Comparison of ENCODE assay signal across 18 cellular contexts in genomic region chr11:104891135-104891534, GRCh38. TPM values are rescaled to one million over a fixed set of nuclear protein-coding genes. Genes with fewer than 3 reads are reported as not detected.
"Had no signal": no experiment of that assay in that cellular context is flagged by ENCODE, and none has a peak within 500 bp of the region (broad histone marks: within the 10 kb centered on the region; RNA-seq: fewer than 3 reads in every experiment).

No MANE protein-coding gene starts in this region.

- H3K4me3 ChIP-seq: adrenal gland, body of pancreas, heart left ventricle, testis had no signal

- H3K27me3 ChIP-seq: adrenal gland, body of pancreas, heart left ventricle, testis had no signal

- DNase-seq: activated CD4-positive, alpha-beta T cell treated with anti-CD3 and anti-CD28 coated beads, Interleukin-2, amount 50 U/mL, for 1 hour; activated naive CD4-positive, alpha-beta T cell treated with anti-CD3 and anti-CD28 coated beads, Interleukin-2, amount 50 U/mL, for 16 hours; activated T-cell treated with anti-CD3 and anti-CD28 coated beads for 4 hours; adrenal gland; body of pancreas; erythroblast; heart left ventricle; stimulated activated CD4-positive, alpha-beta T cell treated with anti-CD3 and anti-CD28 coated beads, Interleukin-15, amount 100 ng/mL, for 24 hours; stimulated activated CD4-positive, alpha-beta T cell treated with anti-CD3 and anti-CD28 coated beads, Interleukin-4, amount 100 ng/mL, for 24 hours; T-helper 2 cell; testis had no signal

- H3K4me1 ChIP-seq: body of pancreas, testis had no signal

- H3K4me3 Mint-ChIP-seq: activated T-helper 17 cell treated with anti-CD3 and anti-CD28 coated beads, Interleukin-2, amount 50 U/mL, for 72 hours; central memory CD8-positive, alpha-beta T cell; stimulated activated naive CD8-positive, alpha-beta T cell treated with anti-CD3 and anti-CD28 coated beads, Interleukin-15, Interleukin-2, amounts not matched to agents 100 ng/mL and 50 ng/mL, for 24 hours had no signal

- ATAC-seq: activated T-helper 17 cell treated with anti-CD3 and anti-CD28 coated beads, Interleukin-2, amount 50 U/mL, for 72 hours; body of pancreas; heart left ventricle had no signal

- H3K36me3 ChIP-seq: adrenal gland had no signal

- H3K9me3 ChIP-seq: adrenal gland, body of pancreas, heart left ventricle, testis had no signal

- H3K27me3 Mint-ChIP-seq: activated T-helper 17 cell treated with anti-CD3 and anti-CD28 coated beads, Interleukin-2, amount 50 U/mL, for 72 hours; central memory CD8-positive, alpha-beta T cell; stimulated activated naive CD8-positive, alpha-beta T cell treated with anti-CD3 and anti-CD28 coated beads, Interleukin-15, Interleukin-2, amounts not matched to agents 100 ng/mL and 50 ng/mL, for 24 hours had no signal

- H3K9me3 Mint-ChIP-seq: activated T-helper 17 cell treated with anti-CD3 and anti-CD28 coated beads, Interleukin-2, amount 50 U/mL, for 72 hours; central memory CD8-positive, alpha-beta T cell; stimulated activated naive CD8-positive, alpha-beta T cell treated with anti-CD3 and anti-CD28 coated beads, Interleukin-15, Interleukin-2, amounts not matched to agents 100 ng/mL and 50 ng/mL, for 24 hours had no signal

- H3K27ac Mint-ChIP-seq: activated T-helper 17 cell treated with anti-CD3 and anti-CD28 coated beads, Interleukin-2, amount 50 U/mL, for 72 hours; stimulated activated naive CD8-positive, alpha-beta T cell treated with anti-CD3 and anti-CD28 coated beads, Interleukin-15, Interleukin-2, amounts not matched to agents 100 ng/mL and 50 ng/mL, for 24 hours had no signal

- H3K27ac ChIP-seq: adrenal gland, body of pancreas, heart left ventricle, testis had no signal

RNA-seq across cellular contexts. Expression of gene CASP12, which starts 7.1 kb away (rescaled TPM):
- total RNA-seq: activated CD8-positive, alpha-beta memory T cell treated with anti-CD3 and anti-CD28 coated beads for 36 hours; activated T-helper 17 cell treated with anti-CD3 and anti-CD28 coated beads, Interleukin-2, amount 50 U/mL, for 72 hours; kidney epithelial cell; osteoblast had no signal
- polyA plus RNA-seq: neural cell had no signal
